In genomic region chr10:80504897-80505465, GRCh38 we compare ENCODE assay signal across 10 cellular contexts. TPM values are rescaled to one million over a fixed set of nuclear protein-coding genes. Genes with fewer than 3 reads are reported as not detected.
DNase-seq lines count a peak whose midpoint lies in the region; ATAC-seq and TF ChIP-seq lines count a peak whose summit lies in the region.
"Had no signal": no experiment of that assay in that cellular context is flagged by ENCODE, and none has a peak within 500 bp of the region (broad histone marks: within the 10 kb centered on the region; RNA-seq: fewer than 3 reads in every experiment).

No MANE protein-coding gene starts in this region.

- H3K36me3 ChIP-seq in GM23338 (ENCODE audit: insufficient read depth), result no peaks in the 10 kb centered on the region
- H3K36me3 ChIP-seq in psoas muscle (ENCODE audit: insufficient read depth in 1 of 2, low read depth in 1 of 2), result peaks cover 0 to 23% of the 10 kb centered on the region in 2 donors

- peaks cover 43% of the 10 kb centered on the region; the same call in 1 of the 2 replicates for H3K79me2 ChIP-seq in GM23338 (replicated peaks; ENCODE audit: insufficient read depth)

- H2AFZ ChIP-seq in GM23338, result no peak overlapping the region

- intact Hi-C loops in left ventricle myocardium superior (cut with micrococcal nuclease) (loop anchor here (2.0 kb wide), 1 partner anchor 60 kb away; no protein-coding TSS in a partner anchor), psoas muscle (cut with DNase I) (loop anchor here (1.0 to 10.0 kb wide), 4 partner anchors 60 to 120 kb away; no protein-coding TSS in a partner anchor)

- no peak overlapping the region for H3K27ac ChIP-seq in GM23338 (ENCODE audit: low read depth)
- peak overlapping the region; percentile 31 for H3K27ac ChIP-seq in psoas muscle

- H3F3A ChIP-seq in GM23338 (replicated peaks; ENCODE audit: low read depth), result no peaks in the 10 kb centered on the region

- H3K36me3 Mint-ChIP-seq in GM23338 (ENCODE audit: low read depth), result peaks cover 22% of the 10 kb centered on the region
- no peaks in the 10 kb centered on the region for H3K36me3 Mint-ChIP-seq in activated naive CD8-positive, alpha-beta T cell

- peaks cover 6% of the 10 kb centered on the region; the same call in 1 of the 2 replicates for H3K4me1 ChIP-seq in GM23338 (ENCODE audit: insufficient read depth)
- H3K4me1 ChIP-seq in psoas muscle, result peaks cover 41% of the 10 kb centered on the region

- 71 to 84% (median 76%) methylated on average over 4 to 5 of the region's 5 CpGs for WGBS in psoas muscle, 3 donors

- no peak for TF ChIP-seq CTCF in GM23338 (conservative IDR thresholded peaks at IDR 0.05; ENCODE audit: low read depth in 2 of 2)
- no peak for TF ChIP-seq CTCF in psoas muscle (IDR thresholded peaks at IDR 0.05)

- no peak overlapping the region for H3K4me3 ChIP-seq in GM23338
- H3K4me3 ChIP-seq in psoas muscle, result no peak overlapping the region

- H3K9me3 Mint-ChIP-seq in GM23338, result no peaks in the 10 kb centered on the region; the same call in 2 of the 3 replicates
- H3K9me3 Mint-ChIP-seq in activated naive CD8-positive, alpha-beta T cell (ENCODE audit: low read depth), result no peaks in the 10 kb centered on the region

- H3K27me3 ChIP-seq in GM23338 (ENCODE audit: insufficient read depth) (no peaks in the 10 kb centered on the region), psoas muscle (ENCODE audit: insufficient read depth in 3 of 3, low read length in 2 of 3) (no peaks in the 10 kb centered on the region)

- H3K4me3 Mint-ChIP-seq in GM23338, result no peak overlapping the region
- peak overlapping the region; percentile 39 for H3K4me3 Mint-ChIP-seq in activated naive CD8-positive, alpha-beta T cell

- peaks cover 13% of the 10 kb centered on the region for H4K20me1 ChIP-seq in GM23338 (replicated peaks; ENCODE audit: insufficient read depth)

- DNase-seq in GM23338 (ENCODE audit: low spot score) (no peak), left ventricle myocardium superior (no peak), psoas muscle (no peak), Ammon's horn (ENCODE audit: low spot score) (no peak), mucosa of gallbladder (ENCODE audit: low spot score) (no peak), NCI-H774 (lab: John Stamatoyannopoulos, UW) (no peak), NCI-H1436 treated with DMSO at 0.1 percent for 48 hours (lab: John Stamatoyannopoulos, UW) (no peak)
- DNase-seq: cortex of kidney had no signal

- peaks cover 40% of the 10 kb centered on the region for H3K4me1 Mint-ChIP-seq in GM23338
- H3K4me1 Mint-ChIP-seq in activated naive CD8-positive, alpha-beta T cell (ENCODE audit: low read depth), result peaks cover 67% of the 10 kb centered on the region

- ATAC-seq in GM23338, result peak; percentile 9
- ATAC-seq in left ventricle myocardium superior, result peak; percentile 1
- peak in 2 of 4 donors; percentile 2 to 26 for ATAC-seq in psoas muscle

- H3K4me2 ChIP-seq in GM23338, result no peak overlapping the region

- H3K9me3 ChIP-seq in psoas muscle, result no peaks in the 10 kb centered on the region

- H3K9me2 ChIP-seq in GM23338 (ENCODE audit: insufficient read depth), result no peaks in the 10 kb centered on the region

- H3K27ac Mint-ChIP-seq in GM23338, result no peak overlapping the region
- peak overlapping the region; percentile 95 for H3K27ac Mint-ChIP-seq in activated naive CD8-positive, alpha-beta T cell

- H3K27me3 Mint-ChIP-seq in GM23338 (ENCODE audit: insufficient read depth, low read depth, poor library complexity), result peaks cover 9% of the 10 kb centered on the region
- H3K27me3 Mint-ChIP-seq in activated naive CD8-positive, alpha-beta T cell, result no peaks in the 10 kb centered on the region

TF ChIP-seq in GM23338, 12 proteins besides CTCF, POLR2A, EP300 and RAD21 (continues in another document):
- TF ChIP-seq NANOG (IDR thresholded peaks at IDR 0.05; ENCODE audit: borderline replicate concordance), result no peak
- TF ChIP-seq STAT1 (IDR thresholded peaks at IDR 0.05; ENCODE audit: unreplicated experiment), result no peak
- no peak for TF ChIP-seq ZNF331 (CRISPR knock-in tag; IDR thresholded peaks at IDR 0.05; ENCODE audit: low read depth)
- no peak for TF ChIP-seq ZNF462 (CRISPR knock-in tag; IDR thresholded peaks at IDR 0.05)

RNA-seq across cellular contexts. Expression of gene SH2D4B, which starts 32.7 kb away (rescaled TPM):
- not detected in 2 replicates for total RNA-seq in GM23338 (2014; rRNA removed; shearing (Covaris generic))
- polyA plus RNA-seq in GM23338 (2016; fragmentation: Nextera tagmentation; extraction: Ambion mirVana) (0.08 TPM in 1 of 2 replicates, not detected in the other), psoas muscle (under 1 TPM in 1 of 3 donors, not detected in 2; 0.01 TPM)
- total RNA-seq in left ventricle myocardium superior (not detected), psoas muscle (not detected), mucosa of gallbladder (not detected)
- total RNA-seq: myocyte had no signal

RNA-seq across cellular contexts. Expression of gene TSPAN14, which starts 50.9 kb away (rescaled TPM):
- 31.8 and 40.7 TPM in 2 replicates for total RNA-seq in GM23338 (2014; rRNA removed; shearing (Covaris generic))
- 17.1 and 17.9 TPM in 2 replicates for polyA plus RNA-seq in GM23338 (2016; fragmentation: Nextera tagmentation; extraction: Ambion mirVana)
- total RNA-seq in left ventricle myocardium superior, result 41.2 TPM
- total RNA-seq in psoas muscle, result 10 to 100 TPM; 23.9 to 33.3 (median 25.7) TPM
- 10 to 100 TPM; 19.4 to 20.0 (median 19.6) TPM for polyA plus RNA-seq in psoas muscle
- 124 TPM for total RNA-seq in mucosa of gallbladder
